16 cellular contexts compared by ENCODE assay signal in the genomic region with DNA sequence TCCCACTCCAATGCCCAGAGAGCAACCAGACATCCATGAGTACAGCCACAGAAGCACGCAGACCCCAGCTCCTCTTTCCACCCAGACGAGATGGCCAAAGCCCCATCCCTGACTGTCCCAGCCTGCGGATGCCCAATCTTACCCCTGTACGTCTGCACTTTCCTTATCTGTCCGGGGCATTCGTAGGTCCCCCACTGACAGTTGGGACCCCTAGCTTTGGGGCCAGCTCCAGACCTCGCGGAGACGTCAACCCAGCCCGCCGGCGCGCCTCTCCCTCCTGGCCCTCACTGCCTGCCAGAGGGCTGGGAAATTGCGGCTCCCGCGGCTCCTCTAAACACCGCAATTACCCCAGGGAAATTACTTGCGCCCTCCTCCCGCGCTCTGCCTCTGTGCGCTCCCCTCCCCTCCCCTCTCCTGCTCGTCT. TPM values are rescaled to one million over a fixed set of nuclear protein-coding genes. Genes with fewer than 3 reads are reported as not detected.
DNase-seq lines count a peak whose midpoint lies in the region; ATAC-seq, FAIRE-seq and TF ChIP-seq lines count a peak whose summit lies in the region.
"Had no signal": no experiment of that assay in that cellular context is flagged by ENCODE, and none has a peak within 500 bp of the region (broad histone marks: within the 10 kb centered on the region; RNA-seq: fewer than 3 reads in every experiment).

No MANE protein-coding gene starts in this region.

- no peak overlapping the region for H3K9ac ChIP-seq in mammary epithelial cell (ENCODE audit: insufficient read depth, low read length)

- H3K9me3 Mint-ChIP-seq in GM23338 = no peaks in the 10 kb centered on the region
- H3K9me3 Mint-ChIP-seq in neural crest cell = no peaks in the 10 kb centered on the region
- H3K9me3 Mint-ChIP-seq: activated CD4-positive, alpha-beta memory T cell treated with anti-CD3 and anti-CD28 coated beads, Interleukin-2, amount 10 ng/mL, durations not matched to agents 7 days and 5 days had no signal

- no peaks in the 10 kb centered on the region for H3K79me2 ChIP-seq in GM23338 (replicated peaks; ENCODE audit: insufficient read depth)
- H3K79me2 ChIP-seq in mammary epithelial cell (ENCODE audit: insufficient read depth, low read length) = no peaks in the 10 kb centered on the region

- peak; percentile 14 for ATAC-seq in GM23338

- no peaks in the 10 kb centered on the region for H3K9me3 ChIP-seq in mammary epithelial cell (replicated peaks; ENCODE audit: insufficient read depth, low read length)
- H3K9me3 ChIP-seq: stomach had no signal

- peak overlapping the region; percentile 68 for H3K4me3 Mint-ChIP-seq in GM23338
- peak overlapping the region; percentile 78 for H3K4me3 Mint-ChIP-seq in neural crest cell
- H3K4me3 Mint-ChIP-seq: activated CD4-positive, alpha-beta memory T cell treated with anti-CD3 and anti-CD28 coated beads, Interleukin-2, amount 10 ng/mL, durations not matched to agents 7 days and 5 days had no signal

- peaks cover 67% of the 10 kb centered on the region for H3K27me3 ChIP-seq in GM23338 (ENCODE audit: insufficient read depth)
- peaks cover 35% of the 10 kb centered on the region for H3K27me3 ChIP-seq in mammary epithelial cell (ENCODE audit: insufficient read depth, low read length)

- H4K20me1 ChIP-seq in GM23338 (replicated peaks; ENCODE audit: insufficient read depth) = no peaks in the 10 kb centered on the region
- H4K20me1 ChIP-seq in mammary epithelial cell (ENCODE audit: insufficient read depth, low read length) = no peaks in the 10 kb centered on the region

- CTCF ChIA-PET in mammary epithelial cell (lab: Charles Lee; ENCODE audit: low non-redundant PET) = no interaction called here

- no peak for TF ChIP-seq CTCF in GM23338 (conservative IDR thresholded peaks at IDR 0.05; ENCODE audit: low read depth in 2 of 2)
- no peak for TF ChIP-seq CTCF in coronary artery (IDR thresholded peaks at IDR 0.05)
- TF ChIP-seq CTCF in neural crest cell (conservative IDR thresholded peaks at IDR 0.05) = no peak
- no peak for TF ChIP-seq CTCF in mammary epithelial cell (conservative IDR thresholded peaks at IDR 0.05 in 1 of 2, IDR thresholded peaks at IDR 0.05 in 1 of 2; ENCODE audit: extremely low read depth in 1 of 2, insufficient read depth in 1 of 2, low read depth in 1 of 2, low read length in 2 of 2)
- TF ChIP-seq CTCF in D721Med (IDR thresholded peaks at IDR 0.05; ENCODE audit: insufficient read depth, missing control alignments) = no peak

- H3F3A ChIP-seq in GM23338 (replicated peaks; ENCODE audit: low read depth) = 0 out of 2 replicates have a peak, but pooled peaks cover 5% of the 10 kb centered on the region

- no TSS peak for BruUV-seq in mammary epithelial cell (replicated peaks; lab: Mats Ljungman, UMichigan)

- whole genome bisulfite sequencing in mammary epithelial cell (ENCODE audit: low coverage, missing lambda C conversion rate) = no CpG with 5 or more reads among the region's 22 CpGs

- no peaks in the 10 kb centered on the region for H3K9me2 ChIP-seq in GM23338 (ENCODE audit: insufficient read depth)

- DNase-seq in NCI-H146 (lab: John Stamatoyannopoulos, UW) = peak; percentile 25
- no peak for DNase-seq in NCI-H146 treated with DMSO at 0.1 percent for 48 hours (lab: John Stamatoyannopoulos, UW; ENCODE audit: unreplicated experiment)
- peak; percentile 62 for DNase-seq in GM23338 (ENCODE audit: low spot score)
- no peak for DNase-seq in coronary artery (ENCODE audit: low spot score)
- no peak for DNase-seq in neural crest cell (ENCODE audit: low read depth, low spot score)
- no peak for DNase-seq in mammary epithelial cell
- DNase-seq in D721Med (ENCODE audit: insufficient read length, low spot score) = no peak
- no peak for DNase-seq in anterior cingulate cortex (lab: John Stamatoyannopoulos, UW)
- DNase-seq: activated CD4-positive, alpha-beta memory T cell treated with anti-CD3 and anti-CD28 coated beads, Interleukin-2, amount 10 ng/mL, durations not matched to agents 7 days and 5 days; NCI-H1105; NCI-H524; stomach had no signal

- H3K27ac ChIP-seq in GM23338 (ENCODE audit: low read depth) (no peak overlapping the region), coronary artery (no peak overlapping the region), mammary epithelial cell (ENCODE audit: insufficient read depth, low read depth, low read length) (no peak overlapping the region)
- H3K27ac ChIP-seq: stomach had no signal

- intact Hi-C loops in mammary epithelial cell (cut with micrococcal nuclease) = no loop called here

- peaks cover 64% of the 10 kb centered on the region for H3K27me3 Mint-ChIP-seq in GM23338 (ENCODE audit: insufficient read depth, low read depth, poor library complexity)
- peaks cover 65% of the 10 kb centered on the region for H3K27me3 Mint-ChIP-seq in neural crest cell (ENCODE audit: low read depth)

- peaks cover 19% of the 10 kb centered on the region for H3K4me1 ChIP-seq in GM23338 (ENCODE audit: insufficient read depth)
- no peaks in the 10 kb centered on the region for H3K4me1 ChIP-seq in mammary epithelial cell (ENCODE audit: insufficient read depth, low read length)

- H3K4me3 ChIP-seq in GM23338 = peak overlapping the region; percentile 62
- peak overlapping the region; percentile 17 for H3K4me3 ChIP-seq in coronary artery
- no peak overlapping the region for H3K4me3 ChIP-seq in mammary epithelial cell (replicated peaks in 1 of 3; ENCODE audit: insufficient read depth in 1 of 3, low read depth in 2 of 3, low read length in 3 of 3)

- FAIRE-seq in D721Med (lab: Jason Lieb, UNC) = no peak
- FAIRE-seq: GM18507 had no signal

- H3K36me3 Mint-ChIP-seq in GM23338 (ENCODE audit: low read depth) (no peaks in the 10 kb centered on the region; the same call in 2 of the 3 replicates), neural crest cell (ENCODE audit: low read depth) (no peaks in the 10 kb centered on the region)

- H3K36me3 ChIP-seq in GM23338 (ENCODE audit: insufficient read depth) (no peaks in the 10 kb centered on the region), mammary epithelial cell (ENCODE audit: insufficient read depth, low read length) (no peaks in the 10 kb centered on the region)
- H3K36me3 ChIP-seq: stomach had no signal

- dilution Hi-C loops in mammary epithelial cell (cut with HindIII; ENCODE audit: low sequenced_read_pairs) = no loop called here

- H3K4me2 ChIP-seq in GM23338 (peak overlapping the region; percentile 85), mammary epithelial cell (ENCODE audit: insufficient read depth, low read depth, low read length) (no peak overlapping the region)

- H3K4me1 Mint-ChIP-seq in GM23338 (peaks cover 24% of the 10 kb centered on the region), neural crest cell (peaks cover 16% of the 10 kb centered on the region)

- in situ Hi-C loops in mammary epithelial cell (cut with MboI; ENCODE audit: low sequenced_read_pairs in 2 of 2) = no loop called here

- peak overlapping the region; percentile 74; the same call in 1 of the 2 replicates for H2AFZ ChIP-seq in GM23338
- no peak overlapping the region for H2AFZ ChIP-seq in mammary epithelial cell (ENCODE audit: low read depth, low read length)

- H3K27ac Mint-ChIP-seq in GM23338 = no peak overlapping the region
- no peak overlapping the region for H3K27ac Mint-ChIP-seq in neural crest cell (ENCODE audit: unreplicated experiment)
- H3K27ac Mint-ChIP-seq: activated CD4-positive, alpha-beta memory T cell treated with anti-CD3 and anti-CD28 coated beads, Interleukin-2, amount 10 ng/mL, durations not matched to agents 7 days and 5 days had no signal

TF ChIP-seq in GM23338, 12 proteins besides CTCF, POLR2A, EP300 and RAD21 (continues in another document):
- TF ChIP-seq, protein P1, sequence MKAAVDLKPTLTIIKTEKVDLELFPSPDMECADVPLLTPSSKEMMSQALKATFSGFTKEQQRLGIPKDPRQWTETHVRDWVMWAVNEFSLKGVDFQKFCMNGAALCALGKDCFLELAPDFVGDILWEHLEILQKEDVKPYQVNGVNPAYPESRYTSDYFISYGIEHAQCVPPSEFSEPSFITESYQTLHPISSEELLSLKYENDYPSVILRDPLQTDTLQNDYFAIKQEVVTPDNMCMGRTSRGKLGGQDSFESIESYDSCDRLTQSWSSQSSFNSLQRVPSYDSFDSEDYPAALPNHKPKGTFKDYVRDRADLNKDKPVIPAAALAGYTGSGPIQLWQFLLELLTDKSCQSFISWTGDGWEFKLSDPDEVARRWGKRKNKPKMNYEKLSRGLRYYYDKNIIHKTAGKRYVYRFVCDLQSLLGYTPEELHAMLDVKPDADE (IDR thresholded peaks at IDR 0.05) = no peak
- TF ChIP-seq ZNF114 (CRISPR knock-in tag; IDR thresholded peaks at IDR 0.05) = no peak
- no peak for TF ChIP-seq EZH2phosphoT487 (IDR thresholded peaks at IDR 0.05; ENCODE audit: unreplicated experiment)

RNA-seq across cellular contexts. Expression of gene ECEL1, which starts 2.3 kb away (rescaled TPM):
- 17.5 and 18.0 TPM in 2 replicates for total RNA-seq in GM23338 (2014; rRNA removed; shearing (Covaris generic))
- polyA plus RNA-seq in GM23338 (2016; fragmentation: Nextera tagmentation; extraction: Ambion mirVana) = 6.7 and 9.3 TPM in 2 replicates
- total RNA-seq in neural crest cell = 42.9 and 43.9 TPM in 2 replicates
- total RNA-seq in mammary epithelial cell = not detected
- polyA plus RNA-seq in mammary epithelial cell = not detected
- polyA minus RNA-seq in mammary epithelial cell = not detected
- total RNA-seq: A172; activated CD4-positive, alpha-beta memory T cell treated with anti-CD3 and anti-CD28 coated beads, Interleukin-2, amount 10 ng/mL, durations not matched to agents 7 days and 5 days had no signal

RNA-seq across cellular contexts. Expression of gene ALPI, which starts 29.4 kb away (rescaled TPM):
- total RNA-seq in GM23338 (2014; rRNA removed; shearing (Covaris generic)) = not detected in 2 replicates
- polyA plus RNA-seq in GM23338 (2016; fragmentation: Nextera tagmentation; extraction: Ambion mirVana) (not detected in 2 replicates), mammary epithelial cell (not detected)
- total RNA-seq in neural crest cell (not detected in 2 replicates), mammary epithelial cell (not detected)
- polyA minus RNA-seq in mammary epithelial cell = not detected
- total RNA-seq: A172; activated CD4-positive, alpha-beta memory T cell treated with anti-CD3 and anti-CD28 coated beads, Interleukin-2, amount 10 ng/mL, durations not matched to agents 7 days and 5 days; T-helper 2 cell treated with Interferon-gamma antibody and Interleukin-4, amounts not matched to agents 100 ng/mL and 5 ng/mL, for 36 hours had no signal
- polyA plus RNA-seq: esophagus, stomach had no signal

RNA-seq across cellular contexts. Expression of gene PRSS56, which starts 34.8 kb away (rescaled TPM):
- total RNA-seq in GM23338 (2014; rRNA removed; shearing (Covaris generic)) = 0.31 TPM in 1 of 2 replicates, not detected in the other
- polyA plus RNA-seq in GM23338 (2016; fragmentation: Nextera tagmentation; extraction: Ambion mirVana) (0.27 TPM in 1 of 2 replicates, not detected in the other), mammary epithelial cell (not detected)
- total RNA-seq in neural crest cell (52.4 and 54.2 TPM in 2 replicates), mammary epithelial cell (not detected)
- not detected for polyA minus RNA-seq in mammary epithelial cell
- total RNA-seq: A172; activated CD4-positive, alpha-beta memory T cell treated with anti-CD3 and anti-CD28 coated beads, Interleukin-2, amount 10 ng/mL, durations not matched to agents 7 days and 5 days; stomach; T-helper 2 cell treated with Interferon-gamma antibody and Interleukin-4, amounts not matched to agents 100 ng/mL and 5 ng/mL, for 36 hours had no signal
- polyA plus RNA-seq: esophagus, stomach had no signal

RNA-seq across cellular contexts. Expression of gene CHRND, which starts 40.6 kb away (rescaled TPM):
- 0.10 TPM in 1 of 2 replicates, not detected in the other for total RNA-seq in GM23338 (2014; rRNA removed; shearing (Covaris generic))
- polyA plus RNA-seq in GM23338 (2016; fragmentation: Nextera tagmentation; extraction: Ambion mirVana) (0.11 TPM in 1 of 2 replicates, not detected in the other), mammary epithelial cell (not detected)
- total RNA-seq in neural crest cell (4.1 and 5.8 TPM in 2 replicates), mammary epithelial cell (not detected)
- not detected for polyA minus RNA-seq in mammary epithelial cell
- total RNA-seq: A172; activated CD4-positive, alpha-beta memory T cell treated with anti-CD3 and anti-CD28 coated beads, Interleukin-2, amount 10 ng/mL, durations not matched to agents 7 days and 5 days; stomach; T-helper 2 cell treated with Interferon-gamma antibody and Interleukin-4, amounts not matched to agents 100 ng/mL and 5 ng/mL, for 36 hours had no signal
- polyA plus RNA-seq: esophagus, stomach had no signal

RNA-seq across cellular contexts. Expression of gene CHRNG, which starts 54.1 kb away (rescaled TPM):
- not detected in 2 replicates for total RNA-seq in GM23338 (2014; rRNA removed; shearing (Covaris generic))
- polyA plus RNA-seq in GM23338 (2016; fragmentation: Nextera tagmentation; extraction: Ambion mirVana) = not detected in 2 replicates
- total RNA-seq in neural crest cell = not detected in 2 replicates
- total RNA-seq in mammary epithelial cell = not detected
- not detected for polyA plus RNA-seq in mammary epithelial cell
- not detected for polyA minus RNA-seq in mammary epithelial cell
- total RNA-seq: A172; activated CD4-positive, alpha-beta memory T cell treated with anti-CD3 and anti-CD28 coated beads, Interleukin-2, amount 10 ng/mL, durations not matched to agents 7 days and 5 days; stomach; T-helper 2 cell treated with Interferon-gamma antibody and Interleukin-4, amounts not matched to agents 100 ng/mL and 5 ng/mL, for 36 hours had no signal
- polyA plus RNA-seq: esophagus, stomach had no signal

Comparison
In these comparisons a context has a peak if more than half of its experiments do, and no peak if none do; other contexts are left out.
1. DNase-seq: peak in NCI-H146 (single experiment) and GM23338 (single experiment); none in NCI-H146 treated with DMSO at 0.1 percent for 48 hours (single experiment), coronary artery (single experiment), neural crest cell (single experiment), mammary epithelial cell (single experiment), D721Med (single experiment) and anterior cingulate cortex (0 of 58).
2. H3K4me3 ChIP-seq: peak in GM23338 (single experiment) and coronary artery (single experiment); none in mammary epithelial cell (0 of 3).
3. RNA of gene ECEL1, which starts 2.3 kb away (total RNA-seq): 42.9 to 43.9 TPM in neural crest cell and 17.5 to 18.0 TPM in GM23338; not detected in mammary epithelial cell; every median in the first group is over 10 times any median in the second.
4. RNA of gene PRSS56, which starts 34.8 kb away (total RNA-seq): 52.4 to 54.2 TPM in neural crest cell; 0.31 TPM in GM23338 and not detected in mammary epithelial cell; every median in the first group is over 10 times any median in the second.